Comparison of ENCODE assay signal across 15 cellular contexts in the genomic region with DNA sequence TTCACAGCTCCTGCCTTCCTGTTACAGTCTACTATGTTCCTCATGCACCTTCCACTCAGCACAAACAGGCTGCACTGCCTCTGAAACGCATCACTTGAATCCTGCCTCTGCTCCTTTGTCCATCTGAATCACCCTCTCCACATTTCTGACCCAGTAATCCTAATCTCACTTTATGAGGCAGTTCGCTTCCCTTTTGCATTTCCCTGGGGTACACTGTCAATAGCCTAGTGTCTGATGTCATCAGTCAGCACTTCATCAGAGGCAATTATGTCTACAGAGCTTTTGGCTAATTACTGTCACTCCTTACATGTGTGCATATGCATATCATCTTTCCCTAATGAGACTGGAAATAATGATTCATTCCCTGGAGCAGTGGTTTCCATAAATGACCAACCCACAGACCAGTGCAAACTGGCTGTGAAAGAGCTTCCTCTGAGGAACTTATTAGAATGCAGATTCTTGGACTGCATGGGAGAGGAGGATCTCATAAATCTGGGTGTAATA. TPM values are rescaled to one million over a fixed set of nuclear protein-coding genes. Genes with fewer than 3 reads are reported as not detected.
DNase-seq lines count a peak whose midpoint lies in the region; ATAC-seq and TF ChIP-seq lines count a peak whose summit lies in the region.
"Had no signal": no experiment of that assay in that cellular context is flagged by ENCODE, and none has a peak within 500 bp of the region (broad histone marks: within the 10 kb centered on the region; RNA-seq: fewer than 3 reads in every experiment).

No MANE protein-coding gene starts in this region.

- H2AFZ ChIP-seq in SK-N-SH (ENCODE audit: low read depth) = no peak overlapping the region

- no peak for TF ChIP-seq EP300 in SK-N-SH (IDR thresholded peaks at IDR 0.05; ENCODE audit: borderline replicate concordance in 1 of 2, low read depth in 1 of 2, low read length in 1 of 2)
- no peak for TF ChIP-seq EP300 in esophagus muscularis mucosa (IDR thresholded peaks at IDR 0.05)

- WGBS in SK-N-SH (ENCODE audit: low lambda C conversion rate) = 79% methylated on average over 2 of the region's 2 CpGs
- 69% methylated on average over 2 of the region's 2 CpGs for WGBS in esophagus muscularis mucosa

- ATAC-seq in HG03521 (IDR thresholded peaks at IDR 0.05; ENCODE audit: unreplicated experiment) = no peak
- ATAC-seq: upper lobe of right lung had no signal

- H3K79me2 ChIP-seq in SK-N-SH (ENCODE audit: insufficient read depth) = no peaks in the 10 kb centered on the region

- no peaks in the 10 kb centered on the region for H3K9me2 ChIP-seq in SK-N-SH

- DNase-seq in A673 (ENCODE audit: low spot score) = peak; percentile 67
- peak; percentile 56 for DNase-seq in GM04503 (ENCODE audit: low read depth)
- DNase-seq in SK-N-SH = no peak
- DNase-seq in fibroblast of mammary gland (ENCODE audit: low read depth) = peak; percentile 73
- DNase-seq in esophagus muscularis mucosa (ENCODE audit: extremely low spot score) = no peak
- no peak for DNase-seq in mesenteric fat pad (ENCODE audit: low spot score)
- no peak for DNase-seq in activated CD4-positive, CD25-positive, alpha-beta regulatory T cell (lab: John Stamatoyannopoulos, UW)
- DNase-seq: activated CD4-positive, CD25-positive, alpha-beta regulatory T cell treated with anti-CD3 and anti-CD28 coated beads, Interleukin-2, amount 50 U/mL, for 72 hours; HCEC 1CT; NCI-H2171 treated with DMSO at 0.1 percent for 48 hours; SJCRH30; upper lobe of right lung had no signal

- no peak overlapping the region for H3K9ac ChIP-seq in SK-N-SH

- H3K9me3 ChIP-seq in A673 (ENCODE audit: low read depth, low read length, poor library complexity, severe bottlenecking) (no peaks in the 10 kb centered on the region), SK-N-SH (no peaks in the 10 kb centered on the region), esophagus muscularis mucosa (no peaks in the 10 kb centered on the region)
- H3K9me3 ChIP-seq: SJCRH30, upper lobe of right lung had no signal

- peaks cover 8% of the 10 kb centered on the region for H3F3A ChIP-seq in SK-N-SH (replicated peaks; ENCODE audit: insufficient read depth)

- POLR2A ChIA-PET in A673 (lab: Charles Lee; ENCODE audit: low non-redundant PET) = no interaction called here
- POLR2A ChIA-PET in SK-N-SH (lab: Yijun Ruan, JAX) = no interaction called here

- H3K27ac ChIP-seq in A673 (ENCODE audit: low read depth, low read length, poor library complexity, severe bottlenecking) = no peak overlapping the region
- H3K27ac ChIP-seq in SK-N-SH (ENCODE audit: low read depth in 2 of 2, low read length in 1 of 2) = no peak overlapping the region; a peak in 1 of 4 replicates
- H3K27ac ChIP-seq in esophagus muscularis mucosa (replicated peaks in 1 of 4) = no peak overlapping the region
- H3K27ac ChIP-seq: C4-2B, SJCRH30, upper lobe of right lung had no signal

- no peaks in the 10 kb centered on the region for H3K27me3 ChIP-seq in A673 (replicated peaks; ENCODE audit: insufficient read depth, low read depth, low read length, poor library complexity)
- no peaks in the 10 kb centered on the region for H3K27me3 ChIP-seq in SK-N-SH (ENCODE audit: insufficient read depth)
- no peaks in the 10 kb centered on the region for H3K27me3 ChIP-seq in esophagus muscularis mucosa
- H3K27me3 ChIP-seq: SJCRH30, upper lobe of right lung had no signal

- TF ChIP-seq POLR2A in esophagus muscularis mucosa (IDR thresholded peaks at IDR 0.05; ENCODE audit: low read depth) = no peak

- no peak for TF ChIP-seq CTCF in A673 (conservative IDR thresholded peaks at IDR 0.05; ENCODE audit: low read depth, low read length)
- TF ChIP-seq CTCF in SK-N-SH (IDR thresholded peaks at IDR 0.05) = no peak
- no peak for TF ChIP-seq CTCF in fibroblast of mammary gland (conservative IDR thresholded peaks at IDR 0.05; ENCODE audit: control insufficient read depth, insufficient read depth, low read depth, low read length)
- TF ChIP-seq CTCF in esophagus muscularis mucosa (IDR thresholded peaks at IDR 0.05) = no peak

- CTCF ChIA-PET in A673 (lab: Charles Lee) (no interaction called here), SK-N-SH (lab: Yijun Ruan, JAX) (interaction anchor here (1.4 kb wide), 2 partner anchors 14 to 32 kb away, joined by 3 to 5 read pairs; no protein-coding TSS in a partner anchor)

- H4K20me1 ChIP-seq in SK-N-SH (ENCODE audit: insufficient read depth) = no peaks in the 10 kb centered on the region

- H3K4me1 ChIP-seq in A673 (ENCODE audit: insufficient read depth, low read length, poor library complexity, severe bottlenecking) (peaks cover 6% of the 10 kb centered on the region), SK-N-SH (ENCODE audit: control insufficient read depth in 1 of 2, insufficient read depth in 2 of 2, low read depth in 1 of 2, low read length in 1 of 2) (peaks cover 3 to 7% of the 10 kb centered on the region in 2 experiments; a peak in 2 of 4 replicates), esophagus muscularis mucosa (peaks cover 0 to 22% (median 12%) of the 10 kb centered on the region in 4 donors)
- H3K4me1 ChIP-seq: SJCRH30 had no signal

- intact Hi-C loops in A673 (cut with micrococcal nuclease; ENCODE audit: unreplicated experiment) (no loop called here), esophagus muscularis mucosa (cut with DNase I) (no loop called here)

- H3K36me3 ChIP-seq in A673 (ENCODE audit: insufficient read depth, low read length, poor library complexity, severe bottlenecking) = no peaks in the 10 kb centered on the region
- peaks cover 7 to 12% of the 10 kb centered on the region in 2 experiments for H3K36me3 ChIP-seq in SK-N-SH (replicated peaks in 1 of 2; ENCODE audit: control insufficient read depth in 1 of 2, insufficient read depth in 2 of 2, low read length in 1 of 2)
- H3K36me3 ChIP-seq in esophagus muscularis mucosa = peaks cover 5 to 14% (median 8%) of the 10 kb centered on the region in 4 donors
- H3K36me3 ChIP-seq: SJCRH30 had no signal

- no peak for TF ChIP-seq RAD21 in SK-N-SH (IDR thresholded peaks at IDR 0.05; ENCODE audit: low read length)

- H3K4me2 ChIP-seq in SK-N-SH = no peak overlapping the region

- no peak overlapping the region for H3K4me3 ChIP-seq in A673 (ENCODE audit: low read depth, low read length, poor library complexity, severe bottlenecking)
- no peak overlapping the region for H3K4me3 ChIP-seq in SK-N-SH (ENCODE audit: low read depth in 2 of 2, low read length in 1 of 2)
- no peak overlapping the region for H3K4me3 ChIP-seq in fibroblast of mammary gland (ENCODE audit: control insufficient read depth, low read depth, low read length)
- H3K4me3 ChIP-seq in esophagus muscularis mucosa = no peak overlapping the region
- H3K4me3 ChIP-seq: SJCRH30, upper lobe of right lung had no signal

- no TSS peak for BruUV-seq in A673 (replicated peaks; lab: Mats Ljungman, UMichigan)

TF ChIP-seq in SK-N-SH, 30 proteins besides CTCF, POLR2A, EP300 and RAD21:
- TF ChIP-seq, protein P1, sequence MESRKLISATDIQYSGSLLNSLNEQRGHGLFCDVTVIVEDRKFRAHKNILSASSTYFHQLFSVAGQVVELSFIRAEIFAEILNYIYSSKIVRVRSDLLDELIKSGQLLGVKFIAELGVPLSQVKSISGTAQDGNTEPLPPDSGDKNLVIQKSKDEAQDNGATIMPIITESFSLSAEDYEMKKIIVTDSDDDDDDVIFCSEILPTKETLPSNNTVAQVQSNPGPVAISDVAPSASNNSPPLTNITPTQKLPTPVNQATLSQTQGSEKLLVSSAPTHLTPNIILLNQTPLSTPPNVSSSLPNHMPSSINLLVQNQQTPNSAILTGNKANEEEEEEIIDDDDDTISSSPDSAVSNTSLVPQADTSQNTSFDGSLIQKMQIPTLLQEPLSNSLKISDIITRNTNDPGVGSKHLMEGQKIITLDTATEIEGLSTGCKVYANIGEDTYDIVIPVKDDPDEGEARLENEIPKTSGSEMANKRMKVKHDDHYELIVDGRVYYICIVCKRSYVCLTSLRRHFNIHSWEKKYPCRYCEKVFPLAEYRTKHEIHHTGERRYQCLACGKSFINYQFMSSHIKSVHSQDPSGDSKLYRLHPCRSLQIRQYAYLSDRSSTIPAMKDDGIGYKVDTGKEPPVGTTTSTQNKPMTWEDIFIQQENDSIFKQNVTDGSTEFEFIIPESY (IDR thresholded peaks at IDR 0.05; ENCODE audit: borderline replicate concordance, low read depth) = no peak
- TF ChIP-seq RXRA (IDR thresholded peaks at IDR 0.05; ENCODE audit: borderline replicate concordance, low read depth) (no peak), SMC3 (IDR thresholded peaks at IDR 0.05; ENCODE audit: low read depth, low read length) (no peak), TCF12 (IDR thresholded peaks at IDR 0.05) (no peak), SIN3A (IDR thresholded peaks at IDR 0.05; ENCODE audit: borderline replicate concordance, low read depth, low read length) (peak; percentile 31; the same call in 1 of the 2 replicates), POLR2AphosphoS5 (IDR thresholded peaks at IDR 0.05; ENCODE audit: low read depth, low read length) (0 out of 2 replicates have a peak, but pooled peaks have one; percentile 31), FOXJ3 (CRISPR knock-in tag; IDR thresholded peaks at IDR 0.05) (no peak)
- TF ChIP-seq, protein P2, sequence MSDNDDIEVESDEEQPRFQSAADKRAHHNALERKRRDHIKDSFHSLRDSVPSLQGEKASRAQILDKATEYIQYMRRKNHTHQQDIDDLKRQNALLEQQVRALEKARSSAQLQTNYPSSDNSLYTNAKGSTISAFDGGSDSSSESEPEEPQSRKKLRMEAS (IDR thresholded peaks at IDR 0.05; ENCODE audit: low read depth) = no peak
- TF ChIP-seq, protein P3, sequence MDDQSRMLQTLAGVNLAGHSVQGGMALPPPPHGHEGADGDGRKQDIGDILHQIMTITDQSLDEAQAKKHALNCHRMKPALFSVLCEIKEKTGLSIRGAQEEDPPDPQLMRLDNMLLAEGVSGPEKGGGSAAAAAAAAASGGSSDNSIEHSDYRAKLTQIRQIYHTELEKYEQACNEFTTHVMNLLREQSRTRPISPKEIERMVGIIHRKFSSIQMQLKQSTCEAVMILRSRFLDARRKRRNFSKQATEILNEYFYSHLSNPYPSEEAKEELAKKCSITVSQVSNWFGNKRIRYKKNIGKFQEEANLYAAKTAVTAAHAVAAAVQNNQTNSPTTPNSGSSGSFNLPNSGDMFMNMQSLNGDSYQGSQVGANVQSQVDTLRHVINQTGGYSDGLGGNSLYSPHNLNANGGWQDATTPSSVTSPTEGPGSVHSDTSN (IDR thresholded peaks at IDR 0.05) = peak; percentile 35; the same call in 1 of the 2 replicates

RNA-seq across cellular contexts. Expression of a gene that starts 23.6 kb away (rescaled TPM):
- total RNA-seq in A673 (2021) (not detected in 2 replicates), esophagus muscularis mucosa (1 to 10 TPM; 2.1 to 8.3 (median 4.3) TPM), mesenteric fat pad (100 TPM)
- 0.15 and 0.21 TPM in 2 replicates for polyA plus RNA-seq in SK-N-SH (2012; rRNA removed)
- polyA plus RNA-seq in SK-N-SH (2012; cell fraction: cytosol; rRNA removed) = 0.04 and 0.10 TPM in 2 replicates
- polyA plus RNA-seq in SK-N-SH (2012; cell fraction: nucleus; rRNA removed) = 0.12 and 0.31 TPM in 2 replicates
- total RNA-seq: mononuclear cell, SJCRH30 had no signal

Comparison
In these comparisons a context has a peak if more than half of its experiments do, and no peak if none do; other contexts are left out.
1. DNase-seq: peak in A673 (single experiment), GM04503 (single experiment) and fibroblast of mammary gland (single experiment); none in SK-N-SH (single experiment), esophagus muscularis mucosa (single experiment), mesenteric fat pad (single experiment) and activated CD4-positive, CD25-positive, alpha-beta regulatory T cell (0 of 4).
2. RNA of a gene that starts 23.6 kb away (total RNA-seq): 100 TPM in mesenteric fat pad (single experiment); 2.1 to 8.3 TPM in esophagus muscularis mucosa and not detected in A673; every median in the first group is over 10 times any median in the second.